1 cellular context compared by ENCODE assay signal in genomic region chr16:16272573-16273221, GRCh38. TPM values are rescaled to one million over a fixed set of nuclear protein-coding genes. Genes with fewer than 3 reads are reported as not detected.
"Had no signal": no experiment of that assay in that cellular context is flagged by ENCODE, and none has a peak within 500 bp of the region (broad histone marks: within the 10 kb centered on the region; RNA-seq: fewer than 3 reads in every experiment).

No MANE protein-coding gene starts in this region.

RNA-seq across cellular contexts. Expression of gene ABCC6, which starts 49.4 kb away (rescaled TPM):
- total RNA-seq: naive thymus-derived CD8-positive, alpha-beta T cell had no signal
